ENCODE assay signal across 9 cellular contexts in the genomic region with DNA sequence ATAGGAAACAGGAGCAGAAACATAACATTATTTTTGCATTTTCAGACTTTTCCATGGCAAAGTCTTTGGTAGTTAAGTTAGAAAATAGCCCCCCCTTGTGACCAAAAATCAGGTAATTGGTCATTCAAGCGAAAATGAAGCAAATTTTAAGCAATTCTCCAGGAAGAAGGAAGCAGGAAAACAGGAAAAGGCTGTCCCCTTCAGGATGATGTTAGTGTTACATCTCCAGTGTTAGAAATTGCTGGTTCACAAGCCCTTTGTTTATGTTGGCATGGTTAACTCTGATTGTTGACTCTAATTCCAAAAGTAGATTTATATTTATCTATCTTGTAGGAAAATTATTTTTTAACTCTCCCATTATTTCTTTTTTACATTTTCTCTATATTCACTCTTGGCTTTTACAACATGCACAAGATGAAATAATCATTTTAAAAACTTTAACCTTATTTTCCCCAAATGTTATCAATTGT. TPM values are rescaled to one million over a fixed set of nuclear protein-coding genes. Genes with fewer than 3 reads are reported as not detected.
DNase-seq lines count a peak whose midpoint lies in the region; ATAC-seq, FAIRE-seq and TF ChIP-seq lines count a peak whose summit lies in the region.
"Had no signal": no experiment of that assay in that cellular context is flagged by ENCODE, and none has a peak within 500 bp of the region (broad histone marks: within the 10 kb centered on the region; RNA-seq: fewer than 3 reads in every experiment).

No MANE protein-coding gene starts in this region.

- no peak for ATAC-seq in HG02588 (IDR thresholded peaks at IDR 0.05; ENCODE audit: unreplicated experiment)

- H3K9me3 ChIP-seq in breast epithelium (no peaks in the 10 kb centered on the region), kidney (ENCODE audit: control insufficient read depth in 1 of 2, low read length in 2 of 2) (no peaks in the 10 kb centered on the region)
- H3K9me3 ChIP-seq: neutrophil had no signal

- DNase-seq in Caki2 (ENCODE audit: low read depth) (peak; percentile 86), HT1080 (ENCODE audit: low read depth) (peak; percentile 82), NCI-H82 treated with DMSO at 0.1 percent for 48 hours (lab: John Stamatoyannopoulos, UW; ENCODE audit: unreplicated experiment) (peak; percentile 47), breast epithelium (ENCODE audit: low spot score in 2 of 2) (no peak), kidney (no peak), type B pancreatic cell (ENCODE audit: extremely low spot score, unreplicated experiment) (no peak), mesenteric fat pad (ENCODE audit: low spot score) (no peak)

- in situ Hi-C loops in Caki2 (cut with HindIII; ENCODE audit: low pct_unique_long_range_greater_than_20kb, low sequenced_read_pairs), result no loop called here

- H3K27me3 Mint-ChIP-seq in type B pancreatic cell, result no peaks in the 10 kb centered on the region

- peak; percentile 99 for FAIRE-seq in kidney (lab: Jason Lieb, UNC)

- no peaks in the 10 kb centered on the region for H3K27me3 ChIP-seq in breast epithelium
- H3K27me3 ChIP-seq: neutrophil had no signal

- H3K36me3 ChIP-seq in breast epithelium, result no peaks in the 10 kb centered on the region
- no peaks in the 10 kb centered on the region for H3K36me3 ChIP-seq in kidney (ENCODE audit: control insufficient read depth in 1 of 2, insufficient read depth in 2 of 2, low read length in 2 of 2)
- H3K36me3 ChIP-seq: neutrophil had no signal

- H3K36me3 Mint-ChIP-seq in type B pancreatic cell, result no peaks in the 10 kb centered on the region

- H3K4me3 ChIP-seq in breast epithelium (no peak overlapping the region), kidney (ENCODE audit: low read length in 2 of 2) (no peak overlapping the region)

- H3K27ac ChIP-seq in breast epithelium (no peak overlapping the region), kidney (ENCODE audit: low read depth in 2 of 2, low read length in 2 of 2) (no peak overlapping the region)
- H3K27ac ChIP-seq: neutrophil had no signal

- H3K9ac ChIP-seq in kidney (ENCODE audit: low read length in 2 of 2), result no peak overlapping the region

- no peak overlapping the region for H3K27ac Mint-ChIP-seq in type B pancreatic cell

- TF ChIP-seq CTCF in breast epithelium (IDR thresholded peaks at IDR 0.05) (peak; percentile 80 to 91 (median 91)), kidney (IDR thresholded peaks at IDR 0.05; ENCODE audit: borderline replicate concordance, extremely low read depth, insufficient read depth) (peak; percentile 90), type B pancreatic cell (conservative IDR thresholded peaks at IDR 0.05) (peak; percentile 96)

- no peaks in the 10 kb centered on the region for H3K4me1 ChIP-seq in breast epithelium
- H3K4me1 ChIP-seq in kidney (ENCODE audit: control insufficient read depth in 1 of 2, insufficient read depth in 1 of 2, low read depth in 1 of 2, low read length in 2 of 2), result peaks cover 0 to 3% of the 10 kb centered on the region in 2 donors

- H3K4me3 Mint-ChIP-seq in type B pancreatic cell, result no peak overlapping the region

- intact Hi-C loops in breast epithelium (cut with DNase I; ENCODE audit: low total_unique reads) (no loop called here), kidney (cut with DNase I) (loop anchor here (10.0 kb wide), 1 partner anchor 320 kb away; no protein-coding TSS in a partner anchor)

- no peak for TF ChIP-seq POLR2A in breast epithelium (IDR thresholded peaks at IDR 0.05)

- H3K4me1 Mint-ChIP-seq in type B pancreatic cell (ENCODE audit: unreplicated experiment), result peaks cover 17% of the 10 kb centered on the region

- no peaks in the 10 kb centered on the region for H3K9me3 Mint-ChIP-seq in type B pancreatic cell

RNA-seq across cellular contexts. Expression of a gene that starts 18.8 kb away (rescaled TPM):
- 16.3 and 25.8 TPM in 2 replicates for total RNA-seq in Caki2 (2014; rRNA removed; shearing (Covaris generic); ENCODE audit: low replicate concordance)
- not detected in 2 replicates for total RNA-seq in HT1080 (2014; rRNA removed; shearing (Covaris generic))
- polyA plus RNA-seq in HT1080 (2015; cell fraction: cytosol; rRNA removed), result not detected in 2 replicates
- polyA plus RNA-seq in HT1080 (2015; cell fraction: nucleus; rRNA removed), result not detected in 2 replicates
- total RNA-seq in breast epithelium, result 1 to 10 TPM; 2.3 to 7.0 (median 5.9) TPM
- total RNA-seq in kidney, result 12.6 TPM
- polyA plus RNA-seq in kidney (ENCODE audit: insufficient read depth, low read depth, low replicate concordance), result 1.7 TPM
- total RNA-seq in type B pancreatic cell (ENCODE audit: low replicate concordance), result 27.5 and 29.4 TPM in 2 replicates
- 10.0 TPM for total RNA-seq in mesenteric fat pad

Comparison
In these comparisons a context has a peak if more than half of its experiments do, and no peak if none do; other contexts are left out.
1. DNase-seq: peak in Caki2 (single experiment), HT1080 (single experiment) and NCI-H82 treated with DMSO at 0.1 percent for 48 hours (single experiment); none in breast epithelium (0 of 2), kidney (single experiment), type B pancreatic cell (single experiment) and mesenteric fat pad (single experiment).
2. Peak in every context shown above with its lines, with median percentiles within 50 percentile points of each other: CTCF ChIP-seq.